9 cellular contexts compared by ENCODE assay signal in genomic region chr18:13500891-13501887, GRCh38.
A peak's percentile ranks its signal among the peaks of the same experiment; 100 is the strongest.
DNase-seq lines count a peak whose midpoint lies in the region; ATAC-seq and TF ChIP-seq lines count a peak whose summit lies in the region.
"Had no signal": no experiment of that assay in that cellular context is flagged by ENCODE, and none has a peak within 500 bp of the region (broad histone marks: within the 10 kb centered on the region; RNA-seq: fewer than 3 reads in every experiment).

No MANE protein-coding gene starts in this region.

- no peak overlapping the region for H4K5ac ChIP-seq in mesendoderm (ENCODE audit: low read length)

- peaks cover 38% of the 10 kb centered on the region for H3K4me1 Mint-ChIP-seq in CD4-positive, alpha-beta T cell (ENCODE audit: low read depth)
- peaks cover 26% of the 10 kb centered on the region for H3K4me1 Mint-ChIP-seq in stimulated activated effector memory CD8-positive, alpha-beta T cell treated with anti-CD3 and anti-CD28 coated beads, Interleukin-12 subunit alpha, Interleukin-12 subunit beta, amount 100 ng/mL, for 72 hours
- H3K4me1 Mint-ChIP-seq in progenitor cell of endocrine pancreas (ENCODE audit: low read depth): peaks cover 4% of the 10 kb centered on the region

- H3K4me3 ChIP-seq in choroid plexus epithelial cell (ENCODE audit: low read depth, low read length): no peak overlapping the region
- no peak overlapping the region for H3K4me3 ChIP-seq in mesendoderm (ENCODE audit: low read length)

- H3K27ac Mint-ChIP-seq in CD4-positive, alpha-beta T cell: peak overlapping the region; percentile 73
- no peak overlapping the region for H3K27ac Mint-ChIP-seq in stimulated activated effector memory CD8-positive, alpha-beta T cell treated with anti-CD3 and anti-CD28 coated beads, Interleukin-12 subunit alpha, Interleukin-12 subunit beta, amount 100 ng/mL, for 72 hours
- H3K27ac Mint-ChIP-seq in progenitor cell of endocrine pancreas: no peak overlapping the region

- no peak overlapping the region for H3K4me2 ChIP-seq in mesendoderm (ENCODE audit: low read length)

- no peak for TF ChIP-seq CTCF in CD4-positive, alpha-beta T cell (IDR thresholded peaks at IDR 0.05)
- TF ChIP-seq CTCF in choroid plexus epithelial cell (conservative IDR thresholded peaks at IDR 0.05; ENCODE audit: low read depth, low read length) (no peak), progenitor cell of endocrine pancreas (IDR thresholded peaks at IDR 0.05; ENCODE audit: unreplicated experiment) (no peak)

- DNase-seq in CD4-positive, alpha-beta T cell: no peak
- DNase-seq in NCI-H2029 treated with DMSO at 0.1 percent for 48 hours (lab: John Stamatoyannopoulos, UW) (peak; percentile 73), choroid plexus epithelial cell (ENCODE audit: low read depth) (peak; percentile 62), mesendoderm (peak; percentile 76), progenitor cell of endocrine pancreas (ENCODE audit: low spot score, unreplicated experiment) (no peak)
- no peak for DNase-seq in stimulated activated effector memory CD8-positive, alpha-beta T cell treated with anti-CD3 and anti-CD28 coated beads, Interleukin-12 subunit alpha, Interleukin-12 subunit beta, amount 100 ng/mL, for 72 hours (ENCODE audit: low spot score in 2 of 2)

- H2BK5ac ChIP-seq in mesendoderm (ENCODE audit: low read length): no peak overlapping the region

- peak; percentile 33 for ATAC-seq in CD4-positive, alpha-beta T cell (ENCODE audit: poor library complexity)
- ATAC-seq in HG02970 (IDR thresholded peaks at IDR 0.05; ENCODE audit: low FRiP score, unreplicated experiment) (no peak), GM19035 (IDR thresholded peaks at IDR 0.05; ENCODE audit: unreplicated experiment) (no peak)
- ATAC-seq in stimulated activated effector memory CD8-positive, alpha-beta T cell treated with anti-CD3 and anti-CD28 coated beads, Interleukin-12 subunit alpha, Interleukin-12 subunit beta, amount 100 ng/mL, for 72 hours: no peak

- H2BK120ac ChIP-seq in mesendoderm (ENCODE audit: low read depth, low read length): no peak overlapping the region

- H3K4me1 ChIP-seq in mesendoderm (ENCODE audit: control insufficient read depth, low read depth, low read length): no peaks in the 10 kb centered on the region

- H2BK15ac ChIP-seq in mesendoderm (replicated peaks; ENCODE audit: low read depth): no peak overlapping the region

- no peaks in the 10 kb centered on the region for H3K27me3 ChIP-seq in CD4-positive, alpha-beta T cell (ENCODE audit: control insufficient read depth, insufficient read depth, low read length)
- H3K27me3 ChIP-seq in mesendoderm (ENCODE audit: insufficient read depth, low read length, poor library complexity): no peaks in the 10 kb centered on the region

- H3K9me3 Mint-ChIP-seq in CD4-positive, alpha-beta T cell: no peaks in the 10 kb centered on the region
- H3K9me3 Mint-ChIP-seq in stimulated activated effector memory CD8-positive, alpha-beta T cell treated with anti-CD3 and anti-CD28 coated beads, Interleukin-12 subunit alpha, Interleukin-12 subunit beta, amount 100 ng/mL, for 72 hours: peaks cover 4% of the 10 kb centered on the region
- peaks cover 13% of the 10 kb centered on the region for H3K9me3 Mint-ChIP-seq in progenitor cell of endocrine pancreas (ENCODE audit: low read depth)

- H3K79me1 ChIP-seq in mesendoderm (ENCODE audit: low read length): no peaks in the 10 kb centered on the region

- no peak overlapping the region for H4K8ac ChIP-seq in mesendoderm (ENCODE audit: low read depth, low read length)

- H3K27me3 Mint-ChIP-seq in CD4-positive, alpha-beta T cell: no peaks in the 10 kb centered on the region
- peaks cover 24% of the 10 kb centered on the region for H3K27me3 Mint-ChIP-seq in progenitor cell of endocrine pancreas
- H3K27me3 Mint-ChIP-seq: activated naive CD8-positive, alpha-beta T cell had no signal

- no CpG with 5 or more reads among the region's 16 CpGs for WGBS in mesendoderm (ENCODE audit: extremely low coverage, insufficient coverage, low lambda C conversion rate)

- no peak overlapping the region for H3K9ac ChIP-seq in mesendoderm (ENCODE audit: low read length)

- POLR2A ChIA-PET in CD4-positive, alpha-beta T cell (lab: Charles Lee): interaction anchor here (1.5 kb wide), 1 partner anchor 285 kb away, joined by 4 read pairs; no protein-coding TSS in a partner anchor

- no peak overlapping the region for H3K56ac ChIP-seq in mesendoderm (ENCODE audit: low read length)

- no peaks in the 10 kb centered on the region for H3K9me3 ChIP-seq in CD4-positive, alpha-beta T cell (ENCODE audit: control insufficient read depth, low read length)

- H2AK5ac ChIP-seq in mesendoderm (ENCODE audit: low read length): no peak overlapping the region

- no peak overlapping the region for H3K23ac ChIP-seq in mesendoderm (ENCODE audit: low read length)

- H3K4me3 Mint-ChIP-seq in CD4-positive, alpha-beta T cell: peak overlapping the region; percentile 48
- no peak overlapping the region for H3K4me3 Mint-ChIP-seq in stimulated activated effector memory CD8-positive, alpha-beta T cell treated with anti-CD3 and anti-CD28 coated beads, Interleukin-12 subunit alpha, Interleukin-12 subunit beta, amount 100 ng/mL, for 72 hours
- no peak overlapping the region for H3K4me3 Mint-ChIP-seq in progenitor cell of endocrine pancreas (ENCODE audit: low read depth)
- H3K4me3 Mint-ChIP-seq: activated naive CD8-positive, alpha-beta T cell had no signal

- H3K36me3 ChIP-seq in mesendoderm (ENCODE audit: control insufficient read depth, insufficient read depth, low read length): no peaks in the 10 kb centered on the region

- H3K27ac ChIP-seq in CD4-positive, alpha-beta T cell (ENCODE audit: low read depth, low read length): no peak overlapping the region
- H3K27ac ChIP-seq in mesendoderm (ENCODE audit: low read depth, low read length): no peak overlapping the region

- CTCF ChIA-PET in CD4-positive, alpha-beta T cell (lab: Charles Lee): interaction anchor here (1.0 to 1.6 kb wide), 2 partner anchors 11 to 285 kb away, joined by 3 to 4 read pairs; no protein-coding TSS in a partner anchor

- intact Hi-C loops in CD4-positive, alpha-beta T cell (cut with DNase I, micrococcal nuclease): loop anchor here in 1 of 2 experiments (10.0 kb wide), 3 partner anchors 54 to 286 kb away; partner anchors contain the start of gene LDLRAD4

- H3K36me3 Mint-ChIP-seq in CD4-positive, alpha-beta T cell (ENCODE audit: low read depth): peaks cover 49% of the 10 kb centered on the region
- no peaks in the 10 kb centered on the region for H3K36me3 Mint-ChIP-seq in stimulated activated effector memory CD8-positive, alpha-beta T cell treated with anti-CD3 and anti-CD28 coated beads, Interleukin-12 subunit alpha, Interleukin-12 subunit beta, amount 100 ng/mL, for 72 hours
- H3K36me3 Mint-ChIP-seq in progenitor cell of endocrine pancreas (ENCODE audit: insufficient read depth): peaks cover 11% of the 10 kb centered on the region

- no peak overlapping the region for H3K18ac ChIP-seq in mesendoderm (ENCODE audit: low read length)

- no peak overlapping the region for H3K4ac ChIP-seq in mesendoderm (ENCODE audit: low read depth, low read length)

- no peaks in the 10 kb centered on the region for H3K79me2 ChIP-seq in mesendoderm (ENCODE audit: control insufficient read depth, insufficient read depth, low read length)

Comparison
In these comparisons a context has a peak if more than half of its experiments do, and no peak if none do; other contexts are left out.
1. DNase-seq: peak in NCI-H2029 treated with DMSO at 0.1 percent for 48 hours (single experiment), choroid plexus epithelial cell (single experiment) and mesendoderm (single experiment); none in CD4-positive, alpha-beta T cell (0 of 10), stimulated activated effector memory CD8-positive, alpha-beta T cell treated with anti-CD3 and anti-CD28 coated beads, Interleukin-12 subunit alpha, Interleukin-12 subunit beta, amount 100 ng/mL, for 72 hours (0 of 2) and progenitor cell of endocrine pancreas (single experiment).